In the genomic region with DNA sequence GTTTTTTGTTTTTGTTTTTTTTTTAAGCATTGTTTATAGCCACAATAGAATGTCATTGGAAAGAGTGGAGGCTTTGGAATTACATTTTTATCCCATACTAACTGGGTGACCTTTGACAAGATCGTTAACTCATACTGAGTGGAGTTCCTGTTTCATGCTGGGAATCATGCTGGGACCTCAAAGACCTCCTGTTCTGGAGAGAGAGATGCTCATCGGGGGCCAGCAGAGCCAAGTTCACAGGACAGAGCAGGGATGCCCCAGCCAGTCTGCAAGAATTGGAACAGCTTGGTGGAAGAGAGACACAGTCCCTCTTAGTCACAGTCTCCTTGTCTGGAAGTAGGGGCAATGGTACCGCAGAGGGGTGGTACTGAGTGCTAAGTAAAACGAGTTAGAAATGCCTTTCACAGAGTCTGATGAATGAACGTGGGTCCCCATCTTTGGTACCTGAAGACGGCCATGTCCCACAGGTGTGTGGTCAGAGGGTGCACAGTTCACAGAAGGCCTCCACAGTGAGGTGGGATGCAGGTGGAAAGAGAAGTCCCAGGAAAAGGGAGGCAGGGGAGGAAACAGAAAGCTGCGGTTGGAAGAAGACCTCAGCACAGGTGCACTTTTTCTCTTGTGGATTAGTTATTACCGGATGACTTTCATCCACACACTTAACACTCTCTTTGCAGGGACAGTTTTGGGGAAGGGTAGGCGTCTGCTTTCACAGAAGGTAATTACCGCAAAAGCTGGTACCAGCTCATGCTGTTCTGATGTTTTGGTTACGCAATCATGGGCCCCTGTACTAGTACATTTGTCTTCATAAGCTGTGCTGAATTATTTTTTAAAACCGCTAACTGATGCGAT, we compare ENCODE assay signal across 19 cellular contexts.
DNase-seq lines count a peak whose midpoint lies in the region; ATAC-seq and TF ChIP-seq lines count a peak whose summit lies in the region.
"Had no signal": no experiment of that assay in that cellular context is flagged by ENCODE, and none has a peak within 500 bp of the region (broad histone marks: within the 10 kb centered on the region; RNA-seq: fewer than 3 reads in every experiment).

No MANE protein-coding gene starts in this region.

- no peak for TF ChIP-seq CTCF in osteocyte (IDR thresholded peaks at IDR 0.05)

- H3K9me3 ChIP-seq in HUES48 (ENCODE audit: control insufficient read depth, insufficient read depth, low read length), result no peaks in the 10 kb centered on the region
- H3K9me3 ChIP-seq: MG63 had no signal

- H3K27me3 ChIP-seq in HUES48 (ENCODE audit: control insufficient read depth, insufficient read depth, low read length), result no peaks in the 10 kb centered on the region
- H3K27me3 ChIP-seq: MG63 had no signal

- peaks cover 52% of the 10 kb centered on the region for H3K4me1 Mint-ChIP-seq in activated CD4-positive, alpha-beta memory T cell treated with anti-CD3 and anti-CD28 coated beads for 36 hours (ENCODE audit: low read depth)
- peaks cover 10% of the 10 kb centered on the region for H3K4me1 Mint-ChIP-seq in activated CD4-positive, alpha-beta memory T cell treated with anti-CD3 and anti-CD28 coated beads, Interleukin-2, amount 10 ng/mL, durations not matched to agents 7 days and 5 days
- peaks cover 10% of the 10 kb centered on the region for H3K4me1 Mint-ChIP-seq in activated naive CD8-positive, alpha-beta T cell treated with anti-CD3 and anti-CD28 coated beads, Interleukin-2, amount 10 ng/mL, durations not matched to agents 7 days and 5 days
- H3K4me1 Mint-ChIP-seq in osteocyte (ENCODE audit: unreplicated experiment), result peaks cover 41% of the 10 kb centered on the region

- peak overlapping the region; percentile 36 for H3K27ac Mint-ChIP-seq in activated CD4-positive, alpha-beta memory T cell treated with anti-CD3 and anti-CD28 coated beads for 36 hours
- no peak overlapping the region for H3K27ac Mint-ChIP-seq in activated CD4-positive, alpha-beta memory T cell treated with anti-CD3 and anti-CD28 coated beads, Interleukin-2, amount 10 ng/mL, durations not matched to agents 7 days and 5 days
- peak overlapping the region; percentile 53 for H3K27ac Mint-ChIP-seq in activated naive CD8-positive, alpha-beta T cell treated with anti-CD3 and anti-CD28 coated beads, Interleukin-2, amount 10 ng/mL, durations not matched to agents 7 days and 5 days
- H3K27ac Mint-ChIP-seq in osteocyte (ENCODE audit: unreplicated experiment), result peak overlapping the region; percentile 45

- no peaks in the 10 kb centered on the region for H3K27me3 Mint-ChIP-seq in activated CD4-positive, alpha-beta memory T cell treated with anti-CD3 and anti-CD28 coated beads for 36 hours
- H3K27me3 Mint-ChIP-seq in activated CD4-positive, alpha-beta memory T cell treated with anti-CD3 and anti-CD28 coated beads, Interleukin-2, amount 10 ng/mL, durations not matched to agents 7 days and 5 days, result no peaks in the 10 kb centered on the region
- no peaks in the 10 kb centered on the region for H3K27me3 Mint-ChIP-seq in activated naive CD8-positive, alpha-beta T cell treated with anti-CD3 and anti-CD28 coated beads, Interleukin-2, amount 10 ng/mL, durations not matched to agents 7 days and 5 days
- H3K27me3 Mint-ChIP-seq in osteocyte (ENCODE audit: unreplicated experiment), result no peaks in the 10 kb centered on the region

- no peaks in the 10 kb centered on the region for H3K9me3 Mint-ChIP-seq in activated CD4-positive, alpha-beta memory T cell treated with anti-CD3 and anti-CD28 coated beads for 36 hours
- H3K9me3 Mint-ChIP-seq in activated CD4-positive, alpha-beta memory T cell treated with anti-CD3 and anti-CD28 coated beads, Interleukin-2, amount 10 ng/mL, durations not matched to agents 7 days and 5 days, result peaks cover 5% of the 10 kb centered on the region
- peaks cover 7% of the 10 kb centered on the region for H3K9me3 Mint-ChIP-seq in activated naive CD8-positive, alpha-beta T cell treated with anti-CD3 and anti-CD28 coated beads, Interleukin-2, amount 10 ng/mL, durations not matched to agents 7 days and 5 days
- H3K9me3 Mint-ChIP-seq in osteocyte (ENCODE audit: unreplicated experiment), result no peaks in the 10 kb centered on the region
- H3K9me3 Mint-ChIP-seq: immature natural killer cell, naive B cell had no signal

- H3K36me3 Mint-ChIP-seq in activated CD4-positive, alpha-beta memory T cell treated with anti-CD3 and anti-CD28 coated beads for 36 hours, result peaks cover 14% of the 10 kb centered on the region
- H3K36me3 Mint-ChIP-seq in activated CD4-positive, alpha-beta memory T cell treated with anti-CD3 and anti-CD28 coated beads, Interleukin-2, amount 10 ng/mL, durations not matched to agents 7 days and 5 days (ENCODE audit: low read depth), result peaks cover 41% of the 10 kb centered on the region
- peaks cover 38% of the 10 kb centered on the region for H3K36me3 Mint-ChIP-seq in activated naive CD8-positive, alpha-beta T cell treated with anti-CD3 and anti-CD28 coated beads, Interleukin-2, amount 10 ng/mL, durations not matched to agents 7 days and 5 days
- peaks cover under 1% of the 10 kb centered on the region for H3K36me3 Mint-ChIP-seq in osteocyte (ENCODE audit: unreplicated experiment)
- H3K36me3 Mint-ChIP-seq: naive B cell had no signal

- peak overlapping the region; percentile 23 for H3K27ac ChIP-seq in HUES48 (ENCODE audit: low read depth, low read length)

- no peak overlapping the region for H3K4me3 ChIP-seq in HUES48 (ENCODE audit: low read depth, low read length)
- H3K4me3 ChIP-seq: lung, MG63 had no signal

- H3K36me3 ChIP-seq in HUES48 (ENCODE audit: control insufficient read depth, insufficient read depth, low read length), result no peaks in the 10 kb centered on the region
- H3K36me3 ChIP-seq: MG63 had no signal

- peaks cover 42% of the 10 kb centered on the region for H3K4me1 ChIP-seq in HUES48 (ENCODE audit: control insufficient read depth, insufficient read depth, low read length)

- CTCF ChIA-PET in activated CD4-positive, alpha-beta memory T cell treated with anti-CD3 and anti-CD28 coated beads for 36 hours (lab: Charles Lee), result interaction anchor here (0.7 to 0.9 kb wide), 2 partner anchors 15 to 248 kb away, joined by 3 read pairs; no protein-coding TSS in a partner anchor
- CTCF ChIA-PET in activated CD4-positive, alpha-beta memory T cell treated with anti-CD3 and anti-CD28 coated beads, Interleukin-2, amount 10 ng/mL, durations not matched to agents 7 days and 5 days (lab: Charles Lee), result no interaction called here

- no peak for DNase-seq in activated CD4-positive, alpha-beta memory T cell treated with anti-CD3 and anti-CD28 coated beads for 36 hours
- no peak for DNase-seq in activated CD4-positive, alpha-beta memory T cell treated with anti-CD3 and anti-CD28 coated beads, Interleukin-2, amount 10 ng/mL, durations not matched to agents 7 days and 5 days
- DNase-seq in activated naive CD8-positive, alpha-beta T cell treated with anti-CD3 and anti-CD28 coated beads, Interleukin-2, amount 10 ng/mL, durations not matched to agents 7 days and 5 days, result no peak
- DNase-seq in osteocyte (ENCODE audit: extremely low spot score, unreplicated experiment), result no peak
- no peak for DNase-seq in HUDEP-2 (lab: John Stamatoyannopoulos, UW; ENCODE audit: unreplicated experiment in 76 of 76)
- DNase-seq in COR-L47 (lab: John Stamatoyannopoulos, UW), result no peak
- DNase-seq: activated CD4-positive, alpha-beta T cell treated with anti-CD3 and anti-CD28 coated beads, Interleukin-2, amount 50 U/mL, for 1 hour; erythroblast; immature natural killer cell; MG63; naive B cell; NCI-H1930; NCI-H510A treated with DMSO at 0.1 percent for 48 hours; OCI-M1; SIG-M5; T1000 had no signal

- intact Hi-C loops in activated CD4-positive, alpha-beta memory T cell treated with anti-CD3 and anti-CD28 coated beads for 36 hours (cut with micrococcal nuclease), result no loop called here

- H3K4me3 Mint-ChIP-seq in activated CD4-positive, alpha-beta memory T cell treated with anti-CD3 and anti-CD28 coated beads for 36 hours, result no peak overlapping the region
- no peak overlapping the region for H3K4me3 Mint-ChIP-seq in activated CD4-positive, alpha-beta memory T cell treated with anti-CD3 and anti-CD28 coated beads, Interleukin-2, amount 10 ng/mL, durations not matched to agents 7 days and 5 days
- no peak overlapping the region for H3K4me3 Mint-ChIP-seq in activated naive CD8-positive, alpha-beta T cell treated with anti-CD3 and anti-CD28 coated beads, Interleukin-2, amount 10 ng/mL, durations not matched to agents 7 days and 5 days
- no peak overlapping the region for H3K4me3 Mint-ChIP-seq in osteocyte (ENCODE audit: unreplicated experiment)
- H3K4me3 Mint-ChIP-seq: immature natural killer cell, naive B cell had no signal

- H3K9ac ChIP-seq in HUES48 (ENCODE audit: low read depth, low read length), result no peak overlapping the region

- ATAC-seq in activated naive CD8-positive, alpha-beta T cell treated with anti-CD3 and anti-CD28 coated beads, Interleukin-2, amount 10 ng/mL, durations not matched to agents 7 days and 5 days (ENCODE audit: low read depth), result no peak
- ATAC-seq in HG03442 (IDR thresholded peaks at IDR 0.05; ENCODE audit: unreplicated experiment), result no peak

- POLR2A ChIA-PET in activated CD4-positive, alpha-beta memory T cell treated with anti-CD3 and anti-CD28 coated beads for 36 hours (lab: Charles Lee), result no interaction called here
- POLR2A ChIA-PET in activated CD4-positive, alpha-beta memory T cell treated with anti-CD3 and anti-CD28 coated beads, Interleukin-2, amount 10 ng/mL, durations not matched to agents 7 days and 5 days (lab: Charles Lee), result no interaction called here
- POLR2A ChIA-PET in activated naive CD8-positive, alpha-beta T cell treated with anti-CD3 and anti-CD28 coated beads, Interleukin-2, amount 10 ng/mL, durations not matched to agents 7 days and 5 days (lab: Charles Lee), result no interaction called here
